1 cellular context compared by ENCODE assay signal in genomic region chr2:227466887-227467285, GRCh38.
A peak's percentile ranks its signal among the peaks of the same experiment; 100 is the strongest.
TF ChIP-seq lines count a peak whose summit lies in the region.

No MANE protein-coding gene starts in this region.

TF ChIP-seq in K562, 482 proteins besides CTCF, POLR2A, EP300 and RAD21 (continued from another document):
- TF ChIP-seq POLR3A (IDR thresholded peaks at IDR 0.05; ENCODE audit: borderline replicate concordance, extremely low read depth, insufficient read depth, insufficient read length): no peak
- TF ChIP-seq ZNF696 (CRISPR knock-in tag; conservative IDR thresholded peaks at IDR 0.05): no peak
- TF ChIP-seq ZNF282 (CRISPR knock-in tag; IDR thresholded peaks at IDR 0.05): no peak
- TF ChIP-seq BRCA1 (IDR thresholded peaks at IDR 0.05): no peak
- no peak for TF ChIP-seq BRCA1 (CRISPR knock-in tag; IDR thresholded peaks at IDR 0.05)
- peak; percentile 88 for TF ChIP-seq BCOR (IDR thresholded peaks at IDR 0.05)
- TF ChIP-seq SMARCA5 (IDR thresholded peaks at IDR 0.05): peak; percentile 84; the same call in 1 of the 2 replicates
- TF ChIP-seq KLF13 (tag; IDR thresholded peaks at IDR 0.05; ENCODE audit: borderline replicate concordance, low read depth): no peak
- TF ChIP-seq ZNF512 (tag; IDR thresholded peaks at IDR 0.05): no peak
- no peak for TF ChIP-seq KAT8 (IDR thresholded peaks at IDR 0.05; ENCODE audit: low read depth)
- no peak for TF ChIP-seq SMAD1 (IDR thresholded peaks at IDR 0.05; ENCODE audit: low read depth, low read length, partially characterized antibody)
- TF ChIP-seq, protein P1, sequence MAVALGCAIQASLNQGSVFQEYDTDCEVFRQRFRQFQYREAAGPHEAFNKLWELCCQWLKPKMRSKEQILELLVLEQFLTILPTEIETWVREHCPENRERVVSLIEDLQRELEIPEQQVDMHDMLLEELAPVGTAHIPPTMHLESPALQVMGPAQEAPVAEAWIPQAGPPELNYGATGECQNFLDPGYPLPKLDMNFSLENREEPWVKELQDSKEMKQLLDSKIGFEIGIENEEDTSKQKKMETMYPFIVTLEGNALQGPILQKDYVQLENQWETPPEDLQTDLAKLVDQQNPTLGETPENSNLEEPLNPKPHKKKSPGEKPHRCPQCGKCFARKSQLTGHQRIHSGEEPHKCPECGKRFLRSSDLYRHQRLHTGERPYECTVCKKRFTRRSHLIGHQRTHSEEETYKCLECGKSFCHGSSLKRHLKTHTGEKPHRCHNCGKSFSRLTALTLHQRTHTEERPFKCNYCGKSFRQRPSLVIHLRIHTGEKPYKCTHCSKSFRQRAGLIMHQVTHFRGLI (CRISPR knock-in tag; IDR thresholded peaks at IDR 0.05): no peak
- TF ChIP-seq, protein P2, sequence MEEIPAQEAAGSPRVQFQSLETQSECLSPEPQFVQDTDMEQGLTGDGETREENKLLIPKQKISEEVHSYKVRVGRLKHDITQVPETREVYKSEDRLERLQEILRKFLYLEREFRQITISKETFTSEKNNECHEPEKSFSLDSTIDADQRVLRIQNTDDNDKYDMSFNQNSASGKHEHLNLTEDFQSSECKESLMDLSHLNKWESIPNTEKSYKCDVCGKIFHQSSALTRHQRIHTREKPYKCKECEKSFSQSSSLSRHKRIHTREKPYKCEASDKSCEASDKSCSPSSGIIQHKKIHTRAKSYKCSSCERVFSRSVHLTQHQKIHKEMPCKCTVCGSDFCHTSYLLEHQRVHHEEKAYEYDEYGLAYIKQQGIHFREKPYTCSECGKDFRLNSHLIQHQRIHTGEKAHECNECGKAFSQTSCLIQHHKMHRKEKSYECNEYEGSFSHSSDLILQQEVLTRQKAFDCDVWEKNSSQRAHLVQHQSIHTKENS (CRISPR knock-in tag; IDR thresholded peaks at IDR 0.05): no peak
- no peak for TF ChIP-seq ZNF407 (IDR thresholded peaks at IDR 0.05; ENCODE audit: low read depth)
- TF ChIP-seq KDM5B (IDR thresholded peaks at IDR 0.05; ENCODE audit: insufficient replicate concordance, low read depth, low read length): no peak
- no peak for TF ChIP-seq TAF7 (tag; IDR thresholded peaks at IDR 0.05)
- TF ChIP-seq CHD4 (IDR thresholded peaks at IDR 0.05; ENCODE audit: insufficient read depth, insufficient replicate concordance, low read depth, low read length, poor library complexity, severe bottlenecking): peak; percentile 30
- no peak for TF ChIP-seq STAT5B (CRISPR knock-in tag; IDR thresholded peaks at IDR 0.05)
- TF ChIP-seq ZNF3 (CRISPR knock-in tag; IDR thresholded peaks at IDR 0.05): no peak
- no peak for TF ChIP-seq TSC22D4 (tag; IDR thresholded peaks at IDR 0.05)
- TF ChIP-seq MBD2 (IDR thresholded peaks at IDR 0.05; ENCODE audit: borderline replicate concordance, low read depth): no peak
- no peak for TF ChIP-seq TOE1 (IDR thresholded peaks at IDR 0.05; ENCODE audit: borderline replicate concordance)
- no peak for TF ChIP-seq TOE1 (CRISPR knock-in tag; IDR thresholded peaks at IDR 0.05; ENCODE audit: borderline replicate concordance, low read depth)
- TF ChIP-seq ETS2 (tag; IDR thresholded peaks at IDR 0.05; ENCODE audit: borderline replicate concordance, poor library complexity, severe bottlenecking): no peak
- TF ChIP-seq ZC3H4 (CRISPR knock-in tag; IDR thresholded peaks at IDR 0.05; ENCODE audit: borderline replicate concordance): no peak
- no peak for TF ChIP-seq CBX1 (IDR thresholded peaks at IDR 0.05; ENCODE audit: low read depth)
- peak; percentile 59 to 73 for TF ChIP-seq KDM1A (IDR thresholded peaks at IDR 0.05)
- TF ChIP-seq PCBP1 (IDR thresholded peaks at IDR 0.05; ENCODE audit: low read depth, low read length, poor library complexity, severe bottlenecking): no peak
- TF ChIP-seq CTBP1 (IDR thresholded peaks at IDR 0.05; ENCODE audit: borderline replicate concordance): no peak
- TF ChIP-seq XRCC3 (IDR thresholded peaks at IDR 0.05): no peak
- TF ChIP-seq, protein P3, sequence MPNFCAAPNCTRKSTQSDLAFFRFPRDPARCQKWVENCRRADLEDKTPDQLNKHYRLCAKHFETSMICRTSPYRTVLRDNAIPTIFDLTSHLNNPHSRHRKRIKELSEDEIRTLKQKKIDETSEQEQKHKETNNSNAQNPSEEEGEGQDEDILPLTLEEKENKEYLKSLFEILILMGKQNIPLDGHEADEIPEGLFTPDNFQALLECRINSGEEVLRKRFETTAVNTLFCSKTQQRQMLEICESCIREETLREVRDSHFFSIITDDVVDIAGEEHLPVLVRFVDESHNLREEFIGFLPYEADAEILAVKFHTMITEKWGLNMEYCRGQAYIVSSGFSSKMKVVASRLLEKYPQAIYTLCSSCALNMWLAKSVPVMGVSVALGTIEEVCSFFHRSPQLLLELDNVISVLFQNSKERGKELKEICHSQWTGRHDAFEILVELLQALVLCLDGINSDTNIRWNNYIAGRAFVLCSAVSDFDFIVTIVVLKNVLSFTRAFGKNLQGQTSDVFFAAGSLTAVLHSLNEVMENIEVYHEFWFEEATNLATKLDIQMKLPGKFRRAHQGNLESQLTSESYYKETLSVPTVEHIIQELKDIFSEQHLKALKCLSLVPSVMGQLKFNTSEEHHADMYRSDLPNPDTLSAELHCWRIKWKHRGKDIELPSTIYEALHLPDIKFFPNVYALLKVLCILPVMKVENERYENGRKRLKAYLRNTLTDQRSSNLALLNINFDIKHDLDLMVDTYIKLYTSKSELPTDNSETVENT (CRISPR knock-in tag; IDR thresholded peaks at IDR 0.05): no peak
- TF ChIP-seq, protein P4, sequence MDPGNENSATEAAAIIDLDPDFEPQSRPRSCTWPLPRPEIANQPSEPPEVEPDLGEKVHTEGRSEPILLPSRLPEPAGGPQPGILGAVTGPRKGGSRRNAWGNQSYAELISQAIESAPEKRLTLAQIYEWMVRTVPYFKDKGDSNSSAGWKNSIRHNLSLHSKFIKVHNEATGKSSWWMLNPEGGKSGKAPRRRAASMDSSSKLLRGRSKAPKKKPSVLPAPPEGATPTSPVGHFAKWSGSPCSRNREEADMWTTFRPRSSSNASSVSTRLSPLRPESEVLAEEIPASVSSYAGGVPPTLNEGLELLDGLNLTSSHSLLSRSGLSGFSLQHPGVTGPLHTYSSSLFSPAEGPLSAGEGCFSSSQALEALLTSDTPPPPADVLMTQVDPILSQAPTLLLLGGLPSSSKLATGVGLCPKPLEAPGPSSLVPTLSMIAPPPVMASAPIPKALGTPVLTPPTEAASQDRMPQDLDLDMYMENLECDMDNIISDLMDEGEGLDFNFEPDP (CRISPR knock-in tag; IDR thresholded peaks at IDR 0.05): no peak
- no peak for TF ChIP-seq FOXP1 (CRISPR knock-in tag; IDR thresholded peaks at IDR 0.05)
- TF ChIP-seq ZNF184 (CRISPR knock-in tag; IDR thresholded peaks at IDR 0.05): no peak
- 0 out of 4 replicates have a peak, but pooled peaks of 1 of the 2 experiments have one; percentile 12 for TF ChIP-seq RCOR1 (IDR thresholded peaks at IDR 0.05; ENCODE audit: borderline replicate concordance in 1 of 2, low read depth in 2 of 2, low read length in 2 of 2)
